Comparison of ENCODE assay signal across 8 cellular contexts in the genomic region with DNA sequence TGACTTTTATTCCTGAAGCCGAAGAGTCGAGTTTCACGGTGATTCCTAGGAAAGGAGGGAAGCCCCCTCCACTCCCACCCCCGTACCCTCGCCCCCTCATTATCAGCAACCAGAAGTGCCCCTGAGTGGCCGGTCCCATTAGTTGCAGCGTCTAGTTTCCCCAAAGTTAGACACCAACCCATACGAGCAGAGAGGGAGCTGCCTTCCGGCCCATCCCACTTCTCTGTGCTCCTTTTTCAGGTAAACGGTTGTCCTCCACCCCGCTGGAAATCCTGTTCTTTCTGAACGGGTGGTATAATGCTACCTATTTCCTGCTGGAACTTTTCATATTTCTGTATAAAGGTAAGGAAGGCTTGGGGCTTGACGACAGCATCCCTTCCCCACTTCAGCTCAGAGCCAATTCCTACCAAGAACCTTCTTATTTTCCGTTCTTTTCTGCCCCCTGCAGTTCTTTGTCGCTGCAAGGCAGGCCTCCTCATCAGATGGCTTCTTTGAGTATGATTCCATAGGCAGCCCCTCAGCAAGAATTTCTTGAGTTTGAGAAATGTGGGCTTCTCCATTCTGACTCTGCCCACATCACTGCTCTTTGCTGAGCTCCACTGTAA. TPM values are rescaled to one million over a fixed set of nuclear protein-coding genes. Genes with fewer than 3 reads are reported as not detected.
DNase-seq lines count a peak whose midpoint lies in the region; ATAC-seq and TF ChIP-seq lines count a peak whose summit lies in the region.

No MANE protein-coding gene starts in this region.

- H2AFZ ChIP-seq in fibroblast of lung (ENCODE audit: low read length) (peak overlapping the region; percentile 79), neural progenitor cell (replicated peaks) (peak overlapping the region; percentile 98)

- H4K20me1 ChIP-seq in fibroblast of lung (ENCODE audit: control insufficient read depth, extremely low read depth, insufficient read depth, low read length), result no peaks in the 10 kb centered on the region
- H4K20me1 ChIP-seq in neural progenitor cell (ENCODE audit: low read depth), result no peaks in the 10 kb centered on the region

- H3K36me3 ChIP-seq in fibroblast of lung (ENCODE audit: control insufficient read depth, insufficient read depth, low read length) (peaks cover 4% of the 10 kb centered on the region), neural progenitor cell (no peaks in the 10 kb centered on the region)

- H3K27ac ChIP-seq in fibroblast of lung (ENCODE audit: insufficient read depth, low read length) (peak overlapping the region; percentile 52), neural progenitor cell (no peak overlapping the region)

- ATAC-seq in HG03135 (IDR thresholded peaks at IDR 0.05; ENCODE audit: unreplicated experiment), result peak; percentile 18
- ATAC-seq in WTC11, result peak; percentile 14
- no peak for ATAC-seq in GM19397 (IDR thresholded peaks at IDR 0.05; ENCODE audit: unreplicated experiment)
- no peak for ATAC-seq in HG02938 (IDR thresholded peaks at IDR 0.05; ENCODE audit: unreplicated experiment)

- H3K9me3 Mint-ChIP-seq in WTC11, result peaks cover 10% of the 10 kb centered on the region
- peaks cover 12% of the 10 kb centered on the region for H3K9me3 Mint-ChIP-seq in neural progenitor cell

- in situ Hi-C loops in G401 (cut with HindIII; ENCODE audit: low sequenced_read_pairs), result no loop called here

- peaks cover 32% of the 10 kb centered on the region for H3K36me3 Mint-ChIP-seq in WTC11
- peaks cover 25% of the 10 kb centered on the region for H3K36me3 Mint-ChIP-seq in neural progenitor cell

- POLR2A ChIA-PET in WTC11 (lab: Charles Lee), result interaction anchor here (0.6 to 2.1 kb wide), 6 partner anchors 10 to 99 kb away, joined by 3 to 17 read pairs (median 5); a partner anchor contains a TSS

- peak; percentile 25 for DNase-seq in G401 (ENCODE audit: low spot score)
- DNase-seq in WTC11 (ENCODE audit: low spot score), result no peak
- peak; percentile 23 to 32 for DNase-seq in fibroblast of lung (ENCODE audit: low read depth in 2 of 2)
- DNase-seq in neural progenitor cell (ENCODE audit: low spot score), result peak; percentile 22
- no peak for DNase-seq in occipital lobe (lab: John Stamatoyannopoulos, UW)

- peak overlapping the region; percentile 68 to 90 (median 86) for H3K4me3 ChIP-seq in fibroblast of lung (replicated peaks in 1 of 4; ENCODE audit: control extremely low read depth in 1 of 4, insufficient read depth in 1 of 4, low read depth in 3 of 4, low read length in 4 of 4)
- H3K4me3 ChIP-seq in neural progenitor cell, result peak overlapping the region; percentile 75

- H3K4me1 Mint-ChIP-seq in WTC11 (peaks cover 22% of the 10 kb centered on the region), neural progenitor cell (peaks cover 18% of the 10 kb centered on the region)

- peak overlapping the region; percentile 80 for H3K27ac Mint-ChIP-seq in WTC11
- H3K27ac Mint-ChIP-seq in neural progenitor cell, result peak overlapping the region; percentile 87

- H3F3A ChIP-seq in neural progenitor cell (ENCODE audit: low read depth), result peaks cover 14% of the 10 kb centered on the region

- no peaks in the 10 kb centered on the region for H3K27me3 Mint-ChIP-seq in WTC11 (ENCODE audit: low read depth)
- H3K27me3 Mint-ChIP-seq in neural progenitor cell (ENCODE audit: insufficient read depth, low read depth), result peaks cover 2% of the 10 kb centered on the region

- H3K9ac ChIP-seq in fibroblast of lung (ENCODE audit: insufficient read depth, low read length), result peak overlapping the region; percentile 48
- H3K9ac ChIP-seq in neural progenitor cell, result peak overlapping the region; percentile 65

- no peaks in the 10 kb centered on the region for H3K27me3 ChIP-seq in fibroblast of lung (ENCODE audit: control insufficient read depth, insufficient read depth, low read length)
- H3K27me3 ChIP-seq in neural progenitor cell, result no peaks in the 10 kb centered on the region

- CTCF ChIA-PET in WTC11 (lab: Charles Lee), result interaction anchor here (0.6 to 5.7 kb wide), 20 partner anchors 9 to 395 kb away, joined by 3 to 53 read pairs (median 4); a partner anchor contains a TSS

- peak overlapping the region; percentile 98 for H3K4me2 ChIP-seq in fibroblast of lung (ENCODE audit: extremely low read depth, insufficient read depth, low read length)
- peak overlapping the region; percentile 92 for H3K4me2 ChIP-seq in neural progenitor cell

- peak overlapping the region; percentile 96 for H3K4me3 Mint-ChIP-seq in WTC11
- H3K4me3 Mint-ChIP-seq in neural progenitor cell, result peak overlapping the region; percentile 95

- no peaks in the 10 kb centered on the region for H3K79me2 ChIP-seq in fibroblast of lung (ENCODE audit: control insufficient read depth, insufficient read depth, low read length)
- H3K79me2 ChIP-seq in neural progenitor cell (ENCODE audit: low read depth), result peaks cover 5% of the 10 kb centered on the region

- H3K9me3 ChIP-seq in fibroblast of lung (ENCODE audit: control insufficient read depth, insufficient read depth, low read depth, low read length) (no peaks in the 10 kb centered on the region), neural progenitor cell (ENCODE audit: low read depth) (no peaks in the 10 kb centered on the region)

- no peaks in the 10 kb centered on the region for H3K4me1 ChIP-seq in fibroblast of lung (ENCODE audit: control insufficient read depth, extremely low read depth, insufficient read depth, low read length)
- no peaks in the 10 kb centered on the region for H3K4me1 ChIP-seq in neural progenitor cell

- no peak for TF ChIP-seq CTCF in WTC11 (IDR thresholded peaks at IDR 0.05)
- peak; percentile 21 to 25 for TF ChIP-seq CTCF in fibroblast of lung (conservative IDR thresholded peaks at IDR 0.05 in 1 of 2, IDR thresholded peaks at IDR 0.05 in 1 of 2; ENCODE audit: low read depth in 1 of 2, low read length in 2 of 2)
- TF ChIP-seq CTCF in neural progenitor cell (IDR thresholded peaks at IDR 0.05), result no peak

TF ChIP-seq in WTC11, 78 proteins besides CTCF, POLR2A, EP300 and RAD21 (continues in another document):
- TF ChIP-seq ZNF232 (CRISPR knock-in tag; IDR thresholded peaks at IDR 0.05), result no peak
- TF ChIP-seq, protein P1, sequence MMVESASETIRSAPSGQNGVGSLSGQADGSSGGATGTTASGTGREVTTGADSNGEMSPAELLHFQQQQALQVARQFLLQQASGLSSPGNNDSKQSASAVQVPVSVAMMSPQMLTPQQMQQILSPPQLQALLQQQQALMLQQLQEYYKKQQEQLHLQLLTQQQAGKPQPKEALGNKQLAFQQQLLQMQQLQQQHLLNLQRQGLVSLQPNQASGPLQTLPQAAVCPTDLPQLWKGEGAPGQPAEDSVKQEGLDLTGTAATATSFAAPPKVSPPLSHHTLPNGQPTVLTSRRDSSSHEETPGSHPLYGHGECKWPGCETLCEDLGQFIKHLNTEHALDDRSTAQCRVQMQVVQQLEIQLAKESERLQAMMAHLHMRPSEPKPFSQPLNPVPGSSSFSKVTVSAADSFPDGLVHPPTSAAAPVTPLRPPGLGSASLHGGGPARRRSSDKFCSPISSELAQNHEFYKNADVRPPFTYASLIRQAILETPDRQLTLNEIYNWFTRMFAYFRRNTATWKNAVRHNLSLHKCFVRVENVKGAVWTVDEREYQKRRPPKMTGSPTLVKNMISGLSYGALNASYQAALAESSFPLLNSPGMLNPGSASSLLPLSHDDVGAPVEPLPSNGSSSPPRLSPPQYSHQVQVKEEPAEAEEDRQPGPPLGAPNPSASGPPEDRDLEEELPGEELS (CRISPR knock-in tag; IDR thresholded peaks at IDR 0.05), result no peak
- no peak for TF ChIP-seq JUN (CRISPR knock-in tag; IDR thresholded peaks at IDR 0.05)
- no peak for TF ChIP-seq PRRX2 (CRISPR knock-in tag; IDR thresholded peaks at IDR 0.05)

RNA-seq across cellular contexts. Expression of a gene that starts 0.7 kb away (rescaled TPM):
- not detected in 2 replicates for total RNA-seq in G401 (2014; rRNA removed; shearing (Covaris generic))
- total RNA-seq in WTC11 (2021), result 16.4 to 20.8 TPM (median 17.9 TPM) in 3 replicates
- 10.4 and 12.3 TPM in 2 replicates for total RNA-seq in fibroblast of lung
- 14.1 and 18.4 TPM in 2 replicates for polyA plus RNA-seq in fibroblast of lung
- polyA plus RNA-seq in fibroblast of lung (2012), result 7.1 and 8.2 TPM in 2 replicates
- 7.7 and 8.8 TPM in 2 replicates for polyA minus RNA-seq in fibroblast of lung (ENCODE audit: low replicate concordance)
- 32.0 and 37.8 TPM in 2 replicates for total RNA-seq in neural progenitor cell (ENCODE audit: low replicate concordance)
- total RNA-seq in occipital lobe, result 10.1 TPM

RNA-seq across cellular contexts. Expression of a gene that starts 30.9 kb away (rescaled TPM):
- total RNA-seq in G401 (2014; rRNA removed; shearing (Covaris generic)), result 16.7 and 18.1 TPM in 2 replicates
- total RNA-seq in WTC11 (2021) (34.0 to 39.0 TPM (median 38.8 TPM) in 3 replicates), fibroblast of lung (20.0 and 30.2 TPM in 2 replicates), neural progenitor cell (ENCODE audit: low replicate concordance) (30.7 and 37.6 TPM in 2 replicates), occipital lobe (24.2 TPM)
- 78.0 and 95.9 TPM in 2 replicates for polyA plus RNA-seq in fibroblast of lung
- 57.7 and 65.3 TPM in 2 replicates for polyA plus RNA-seq in fibroblast of lung (2012)
- 64.3 and 99.7 TPM in 2 replicates for polyA minus RNA-seq in fibroblast of lung (ENCODE audit: low replicate concordance)

RNA-seq across cellular contexts. Expression of a gene that starts 31.4 kb away (rescaled TPM):
- 19.0 and 20.4 TPM in 2 replicates for total RNA-seq in G401 (2014; rRNA removed; shearing (Covaris generic))
- total RNA-seq in WTC11 (2021) (34.3 to 38.8 TPM (median 35.0 TPM) in 3 replicates), fibroblast of lung (39.3 and 65.1 TPM in 2 replicates), neural progenitor cell (ENCODE audit: low replicate concordance) (12.1 and 18.2 TPM in 2 replicates), occipital lobe (8.9 TPM)
- polyA plus RNA-seq in fibroblast of lung, result 43.9 and 48.3 TPM in 2 replicates
- 41.8 and 42.0 TPM in 2 replicates for polyA plus RNA-seq in fibroblast of lung (2012)
- polyA minus RNA-seq in fibroblast of lung (ENCODE audit: low replicate concordance), result 215 and 274 TPM in 2 replicates

RNA-seq across cellular contexts. Expression of a gene that starts 36.7 kb away (rescaled TPM):
- 29.5 and 39.1 TPM in 2 replicates for total RNA-seq in G401 (2014; rRNA removed; shearing (Covaris generic))
- total RNA-seq in WTC11 (2021) (86.0 to 90.7 TPM (median 88.3 TPM) in 3 replicates), fibroblast of lung (14.4 and 18.0 TPM in 2 replicates), neural progenitor cell (ENCODE audit: low replicate concordance) (60.7 and 71.9 TPM in 2 replicates), occipital lobe (25.1 TPM)
- polyA plus RNA-seq in fibroblast of lung, result 38.1 and 53.6 TPM in 2 replicates
- 39.6 and 42.7 TPM in 2 replicates for polyA plus RNA-seq in fibroblast of lung (2012)
- 94.4 and 116 TPM in 2 replicates for polyA minus RNA-seq in fibroblast of lung (ENCODE audit: low replicate concordance)

RNA-seq across cellular contexts. Expression of a gene that starts 36.8 kb away (rescaled TPM):
- total RNA-seq in G401 (2014; rRNA removed; shearing (Covaris generic)), result 19.5 and 22.3 TPM in 2 replicates
- total RNA-seq in WTC11 (2021), result 36.2 to 36.8 TPM (median 36.5 TPM) in 3 replicates
- total RNA-seq in fibroblast of lung, result 34.4 and 61.8 TPM in 2 replicates
- 65.3 and 68.8 TPM in 2 replicates for polyA plus RNA-seq in fibroblast of lung
- polyA plus RNA-seq in fibroblast of lung (2012), result 40.2 and 47.8 TPM in 2 replicates
- polyA minus RNA-seq in fibroblast of lung (ENCODE audit: low replicate concordance), result 115 and 120 TPM in 2 replicates
- 27.4 and 37.7 TPM in 2 replicates for total RNA-seq in neural progenitor cell (ENCODE audit: low replicate concordance)
- total RNA-seq in occipital lobe, result 27.6 TPM

Comparison
In these comparisons a context has a peak if more than half of its experiments do, and no peak if none do; other contexts are left out.
1. DNase-seq: peak in G401 (single experiment), fibroblast of lung (2 of 2) and neural progenitor cell (single experiment); none in WTC11 (single experiment) and occipital lobe (single experiment).
2. ATAC-seq: peak in HG03135 (single experiment) and WTC11 (single experiment); none in GM19397 (single experiment) and HG02938 (single experiment).
3. CTCF ChIP-seq: peak in fibroblast of lung (2 of 2); none in WTC11 (single experiment) and neural progenitor cell (single experiment).
4. RNA of a gene that starts 0.7 kb away (total RNA-seq): 32.0 to 37.8 TPM in neural progenitor cell, 16.4 to 20.8 TPM in WTC11, 10.4 to 12.3 TPM in fibroblast of lung and 10.1 TPM in occipital lobe (single experiment); not detected in G401; every median in the first group is over 10 times any median in the second.